Comparison of ENCODE assay signal across 1 cellular context in the genomic region with DNA sequence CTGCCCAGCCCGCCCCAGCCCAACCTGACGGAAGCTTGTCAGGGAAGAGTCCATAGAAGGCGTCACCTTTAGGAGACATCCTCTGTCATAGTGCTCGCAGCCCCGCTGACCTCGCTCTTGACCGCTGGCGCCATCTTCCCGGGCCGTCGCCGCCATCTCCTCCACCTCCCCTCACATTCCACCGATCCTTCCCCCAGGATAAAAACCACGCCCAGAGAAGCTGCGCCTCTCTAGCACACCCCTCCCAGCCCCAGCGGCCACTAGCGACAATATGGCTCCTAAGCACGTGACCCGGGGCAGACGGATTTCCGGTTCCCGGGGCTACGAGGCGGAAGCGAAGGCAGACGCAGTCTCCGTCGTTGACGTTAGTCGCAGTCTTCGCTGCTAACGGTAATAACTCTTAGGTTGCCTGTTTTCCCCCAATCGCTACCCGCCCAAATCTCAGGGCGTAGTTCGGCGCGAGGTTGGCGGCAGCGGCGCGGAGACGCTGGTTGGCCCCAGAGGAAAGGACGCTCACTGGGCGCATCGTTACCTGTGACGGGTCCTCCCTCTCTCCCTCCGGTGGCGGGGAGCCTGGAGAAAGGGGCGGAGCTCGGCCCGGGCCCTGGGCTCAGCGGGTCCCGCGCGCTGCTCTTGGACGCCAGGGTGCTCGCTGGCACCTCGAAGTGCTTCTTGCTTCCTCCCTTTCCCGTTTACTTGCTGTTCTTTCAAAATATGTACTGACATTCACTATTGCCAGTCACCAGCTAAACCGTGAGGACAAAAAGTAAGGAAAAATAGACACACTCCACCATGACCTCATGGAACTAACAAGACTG.
TF ChIP-seq lines count a peak whose summit lies in the region.

A gene (minus strand): TSS at position 273 of the 818 bp plus-strand sequence. CDS start 117 bp downstream, at position 156.
A gene with protein sequence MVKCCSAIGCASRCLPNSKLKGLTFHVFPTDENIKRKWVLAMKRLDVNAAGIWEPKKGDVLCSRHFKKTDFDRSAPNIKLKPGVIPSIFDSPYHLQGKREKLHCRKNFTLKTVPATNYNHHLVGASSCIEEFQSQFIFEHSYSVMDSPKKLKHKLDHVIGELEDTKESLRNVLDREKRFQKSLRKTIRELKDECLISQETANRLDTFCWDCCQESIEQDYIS (plus strand): TSS at position 343 of the 818 bp plus-strand sequence. CDS start 980 bp downstream, outside the sequence.

TF ChIP-seq in K562, 482 proteins besides CTCF, POLR2A, EP300 and RAD21 (continued from another document and continues in another):
- TF ChIP-seq, protein P1, sequence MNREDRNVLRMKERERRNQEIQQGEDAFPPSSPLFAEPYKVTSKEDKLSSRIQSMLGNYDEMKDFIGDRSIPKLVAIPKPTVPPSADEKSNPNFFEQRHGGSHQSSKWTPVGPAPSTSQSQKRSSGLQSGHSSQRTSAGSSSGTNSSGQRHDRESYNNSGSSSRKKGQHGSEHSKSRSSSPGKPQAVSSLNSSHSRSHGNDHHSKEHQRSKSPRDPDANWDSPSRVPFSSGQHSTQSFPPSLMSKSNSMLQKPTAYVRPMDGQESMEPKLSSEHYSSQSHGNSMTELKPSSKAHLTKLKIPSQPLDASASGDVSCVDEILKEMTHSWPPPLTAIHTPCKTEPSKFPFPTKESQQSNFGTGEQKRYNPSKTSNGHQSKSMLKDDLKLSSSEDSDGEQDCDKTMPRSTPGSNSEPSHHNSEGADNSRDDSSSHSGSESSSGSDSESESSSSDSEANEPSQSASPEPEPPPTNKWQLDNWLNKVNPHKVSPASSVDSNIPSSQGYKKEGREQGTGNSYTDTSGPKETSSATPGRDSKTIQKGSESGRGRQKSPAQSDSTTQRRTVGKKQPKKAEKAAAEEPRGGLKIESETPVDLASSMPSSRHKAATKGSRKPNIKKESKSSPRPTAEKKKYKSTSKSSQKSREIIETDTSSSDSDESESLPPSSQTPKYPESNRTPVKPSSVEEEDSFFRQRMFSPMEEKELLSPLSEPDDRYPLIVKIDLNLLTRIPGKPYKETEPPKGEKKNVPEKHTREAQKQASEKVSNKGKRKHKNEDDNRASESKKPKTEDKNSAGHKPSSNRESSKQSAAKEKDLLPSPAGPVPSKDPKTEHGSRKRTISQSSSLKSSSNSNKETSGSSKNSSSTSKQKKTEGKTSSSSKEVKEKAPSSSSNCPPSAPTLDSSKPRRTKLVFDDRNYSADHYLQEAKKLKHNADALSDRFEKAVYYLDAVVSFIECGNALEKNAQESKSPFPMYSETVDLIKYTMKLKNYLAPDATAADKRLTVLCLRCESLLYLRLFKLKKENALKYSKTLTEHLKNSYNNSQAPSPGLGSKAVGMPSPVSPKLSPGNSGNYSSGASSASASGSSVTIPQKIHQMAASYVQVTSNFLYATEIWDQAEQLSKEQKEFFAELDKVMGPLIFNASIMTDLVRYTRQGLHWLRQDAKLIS (CRISPR knock-in tag; IDR thresholded peaks at IDR 0.05) = peak; percentile 30; the same call in 1 of the 2 replicates
- TF ChIP-seq ZC3H4 (CRISPR knock-in tag; IDR thresholded peaks at IDR 0.05; ENCODE audit: borderline replicate concordance) = no peak
- no peak for TF ChIP-seq ZNF311 (CRISPR knock-in tag; IDR thresholded peaks at IDR 0.05)
- peak; percentile 97 for TF ChIP-seq RBFOX2 (IDR thresholded peaks at IDR 0.05; ENCODE audit: low read depth, low read length)
- TF ChIP-seq SPI1 (IDR thresholded peaks at IDR 0.05; ENCODE audit: borderline replicate concordance, low read depth, low read length) = no peak
- no peak for TF ChIP-seq RBM15 (IDR thresholded peaks at IDR 0.05; ENCODE audit: insufficient read depth, low read length)
- TF ChIP-seq CHD4 (IDR thresholded peaks at IDR 0.05; ENCODE audit: insufficient read depth, insufficient replicate concordance, low read depth, low read length, poor library complexity, severe bottlenecking) = no peak
- no peak for TF ChIP-seq GATA2 (CRISPR knock-in tag; IDR thresholded peaks at IDR 0.05)
- no peak for TF ChIP-seq ZNF507 (tag; conservative IDR thresholded peaks at IDR 0.05)
- peak; percentile 44; the same call in 1 of the 2 replicates for TF ChIP-seq GTF2E2 (tag; IDR thresholded peaks at IDR 0.05)
- TF ChIP-seq, protein P2, sequence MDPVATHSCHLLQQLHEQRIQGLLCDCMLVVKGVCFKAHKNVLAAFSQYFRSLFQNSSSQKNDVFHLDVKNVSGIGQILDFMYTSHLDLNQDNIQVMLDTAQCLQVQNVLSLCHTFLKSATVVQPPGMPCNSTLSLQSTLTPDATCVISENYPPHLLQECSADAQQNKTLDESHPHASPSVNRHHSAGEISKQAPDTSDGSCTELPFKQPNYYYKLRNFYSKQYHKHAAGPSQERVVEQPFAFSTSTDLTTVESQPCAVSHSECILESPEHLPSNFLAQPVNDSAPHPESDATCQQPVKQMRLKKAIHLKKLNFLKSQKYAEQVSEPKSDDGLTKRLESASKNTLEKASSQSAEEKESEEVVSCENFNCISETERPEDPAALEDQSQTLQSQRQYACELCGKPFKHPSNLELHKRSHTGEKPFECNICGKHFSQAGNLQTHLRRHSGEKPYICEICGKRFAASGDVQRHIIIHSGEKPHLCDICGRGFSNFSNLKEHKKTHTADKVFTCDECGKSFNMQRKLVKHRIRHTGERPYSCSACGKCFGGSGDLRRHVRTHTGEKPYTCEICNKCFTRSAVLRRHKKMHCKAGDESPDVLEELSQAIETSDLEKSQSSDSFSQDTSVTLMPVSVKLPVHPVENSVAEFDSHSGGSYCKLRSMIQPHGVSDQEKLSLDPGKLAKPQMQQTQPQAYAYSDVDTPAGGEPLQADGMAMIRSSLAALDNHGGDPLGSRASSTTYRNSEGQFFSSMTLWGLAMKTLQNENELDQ (CRISPR knock-in tag; IDR thresholded peaks at IDR 0.05; ENCODE audit: borderline replicate concordance) = no peak
- TF ChIP-seq NR2F6 (CRISPR knock-in tag; IDR thresholded peaks at IDR 0.05) = no peak
- TF ChIP-seq, protein P3, sequence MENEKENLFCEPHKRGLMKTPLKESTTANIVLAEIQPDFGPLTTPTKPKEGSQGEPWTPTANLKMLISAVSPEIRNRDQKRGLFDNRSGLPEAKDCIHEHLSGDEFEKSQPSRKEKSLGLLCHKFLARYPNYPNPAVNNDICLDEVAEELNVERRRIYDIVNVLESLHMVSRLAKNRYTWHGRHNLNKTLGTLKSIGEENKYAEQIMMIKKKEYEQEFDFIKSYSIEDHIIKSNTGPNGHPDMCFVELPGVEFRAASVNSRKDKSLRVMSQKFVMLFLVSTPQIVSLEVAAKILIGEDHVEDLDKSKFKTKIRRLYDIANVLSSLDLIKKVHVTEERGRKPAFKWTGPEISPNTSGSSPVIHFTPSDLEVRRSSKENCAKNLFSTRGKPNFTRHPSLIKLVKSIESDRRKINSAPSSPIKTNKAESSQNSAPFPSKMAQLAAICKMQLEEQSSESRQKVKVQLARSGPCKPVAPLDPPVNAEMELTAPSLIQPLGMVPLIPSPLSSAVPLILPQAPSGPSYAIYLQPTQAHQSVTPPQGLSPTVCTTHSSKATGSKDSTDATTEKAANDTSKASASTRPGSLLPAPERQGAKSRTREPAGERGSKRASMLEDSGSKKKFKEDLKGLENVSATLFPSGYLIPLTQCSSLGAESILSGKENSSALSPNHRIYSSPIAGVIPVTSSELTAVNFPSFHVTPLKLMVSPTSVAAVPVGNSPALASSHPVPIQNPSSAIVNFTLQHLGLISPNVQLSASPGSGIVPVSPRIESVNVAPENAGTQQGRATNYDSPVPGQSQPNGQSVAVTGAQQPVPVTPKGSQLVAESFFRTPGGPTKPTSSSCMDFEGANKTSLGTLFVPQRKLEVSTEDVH (IDR thresholded peaks at IDR 0.05; ENCODE audit: low read depth, partially characterized antibody) = peak; percentile 91
- no peak for TF ChIP-seq NR3C1 (CRISPR knock-in tag; IDR thresholded peaks at IDR 0.05)
- no peak for TF ChIP-seq EGR1 (conservative IDR thresholded peaks at IDR 0.05)
- TF ChIP-seq IFI16 (CRISPR knock-in tag; IDR thresholded peaks at IDR 0.05) = no peak
- TF ChIP-seq CEBPG (CRISPR knock-in tag; IDR thresholded peaks at IDR 0.05) = no peak
- no peak for TF ChIP-seq CEBPG (tag; conservative IDR thresholded peaks at IDR 0.05 in 1 of 2, IDR thresholded peaks at IDR 0.05 in 1 of 2)
- no peak for TF ChIP-seq PPARD (CRISPR knock-in tag; IDR thresholded peaks at IDR 0.05)
- TF ChIP-seq, protein P4, sequence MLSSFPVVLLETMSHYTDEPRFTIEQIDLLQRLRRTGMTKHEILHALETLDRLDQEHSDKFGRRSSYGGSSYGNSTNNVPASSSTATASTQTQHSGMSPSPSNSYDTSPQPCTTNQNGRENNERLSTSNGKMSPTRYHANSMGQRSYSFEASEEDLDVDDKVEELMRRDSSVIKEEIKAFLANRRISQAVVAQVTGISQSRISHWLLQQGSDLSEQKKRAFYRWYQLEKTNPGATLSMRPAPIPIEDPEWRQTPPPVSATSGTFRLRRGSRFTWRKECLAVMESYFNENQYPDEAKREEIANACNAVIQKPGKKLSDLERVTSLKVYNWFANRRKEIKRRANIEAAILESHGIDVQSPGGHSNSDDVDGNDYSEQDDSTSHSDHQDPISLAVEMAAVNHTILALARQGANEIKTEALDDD (IDR thresholded peaks at IDR 0.05) = no peak
- no peak for TF ChIP-seq MCM7 (IDR thresholded peaks at IDR 0.05)
- TF ChIP-seq FOXA3 (CRISPR knock-in tag; conservative IDR thresholded peaks at IDR 0.05 in 1 of 2, IDR thresholded peaks at IDR 0.05 in 1 of 2) = no peak
- TF ChIP-seq, protein P5, sequence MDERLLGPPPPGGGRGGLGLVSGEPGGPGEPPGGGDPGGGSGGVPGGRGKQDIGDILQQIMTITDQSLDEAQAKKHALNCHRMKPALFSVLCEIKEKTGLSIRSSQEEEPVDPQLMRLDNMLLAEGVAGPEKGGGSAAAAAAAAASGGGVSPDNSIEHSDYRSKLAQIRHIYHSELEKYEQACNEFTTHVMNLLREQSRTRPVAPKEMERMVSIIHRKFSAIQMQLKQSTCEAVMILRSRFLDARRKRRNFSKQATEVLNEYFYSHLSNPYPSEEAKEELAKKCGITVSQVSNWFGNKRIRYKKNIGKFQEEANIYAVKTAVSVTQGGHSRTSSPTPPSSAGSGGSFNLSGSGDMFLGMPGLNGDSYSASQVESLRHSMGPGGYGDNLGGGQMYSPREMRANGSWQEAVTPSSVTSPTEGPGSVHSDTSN (CRISPR knock-in tag; IDR thresholded peaks at IDR 0.05; ENCODE audit: low read depth) = no peak
- TF ChIP-seq, protein P5 (tag; conservative IDR thresholded peaks at IDR 0.05; ENCODE audit: low read depth) = peak; percentile 25; the same call in 1 of the 2 replicates
- no peak for TF ChIP-seq ZNF134 (CRISPR knock-in tag; conservative IDR thresholded peaks at IDR 0.05)
- no peak for TF ChIP-seq POLR2AphosphoS2 (IDR thresholded peaks at IDR 0.05; ENCODE audit: low read length)
- no peak for TF ChIP-seq ZNF830 (CRISPR knock-in tag; IDR thresholded peaks at IDR 0.05)
- TF ChIP-seq, protein P6, sequence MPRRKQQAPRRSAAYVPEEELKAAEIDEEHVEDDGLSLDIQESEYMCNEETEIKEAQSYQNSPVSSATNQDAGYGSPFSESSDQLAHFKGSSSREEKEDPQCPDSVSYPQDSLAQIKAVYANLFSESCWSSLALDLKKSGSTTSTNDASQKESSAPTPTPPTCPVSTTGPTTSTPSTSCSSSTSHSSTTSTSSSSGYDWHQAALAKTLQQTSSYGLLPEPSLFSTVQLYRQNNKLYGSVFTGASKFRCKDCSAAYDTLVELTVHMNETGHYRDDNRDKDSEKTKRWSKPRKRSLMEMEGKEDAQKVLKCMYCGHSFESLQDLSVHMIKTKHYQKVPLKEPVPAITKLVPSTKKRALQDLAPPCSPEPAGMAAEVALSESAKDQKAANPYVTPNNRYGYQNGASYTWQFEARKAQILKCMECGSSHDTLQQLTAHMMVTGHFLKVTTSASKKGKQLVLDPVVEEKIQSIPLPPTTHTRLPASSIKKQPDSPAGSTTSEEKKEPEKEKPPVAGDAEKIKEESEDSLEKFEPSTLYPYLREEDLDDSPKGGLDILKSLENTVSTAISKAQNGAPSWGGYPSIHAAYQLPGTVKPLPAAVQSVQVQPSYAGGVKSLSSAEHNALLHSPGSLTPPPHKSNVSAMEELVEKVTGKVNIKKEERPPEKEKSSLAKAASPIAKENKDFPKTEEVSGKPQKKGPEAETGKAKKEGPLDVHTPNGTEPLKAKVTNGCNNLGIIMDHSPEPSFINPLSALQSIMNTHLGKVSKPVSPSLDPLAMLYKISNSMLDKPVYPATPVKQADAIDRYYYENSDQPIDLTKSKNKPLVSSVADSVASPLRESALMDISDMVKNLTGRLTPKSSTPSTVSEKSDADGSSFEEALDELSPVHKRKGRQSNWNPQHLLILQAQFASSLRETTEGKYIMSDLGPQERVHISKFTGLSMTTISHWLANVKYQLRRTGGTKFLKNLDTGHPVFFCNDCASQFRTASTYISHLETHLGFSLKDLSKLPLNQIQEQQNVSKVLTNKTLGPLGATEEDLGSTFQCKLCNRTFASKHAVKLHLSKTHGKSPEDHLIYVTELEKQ (CRISPR knock-in tag; IDR thresholded peaks at IDR 0.05) = no peak
- TF ChIP-seq HDAC1 (IDR thresholded peaks at IDR 0.05) = peak in 1 of 2 experiments; percentile 72; a peak in 2 of 4 replicates
- peak; percentile 39; the same call in 1 of the 2 replicates for TF ChIP-seq MTA1 (IDR thresholded peaks at IDR 0.05; ENCODE audit: borderline replicate concordance)
- TF ChIP-seq JUND (IDR thresholded peaks at IDR 0.05; ENCODE audit: borderline replicate concordance, low read depth, low read length) = no peak; the same call in 1 of the 2 replicates
- peak; percentile 58; the same call in 2 of the 3 replicates for TF ChIP-seq JUND (tag; IDR thresholded peaks at IDR 0.05; ENCODE audit: borderline replicate concordance, low read depth, low read length)
- TF ChIP-seq ZNF124 (CRISPR knock-in tag; IDR thresholded peaks at IDR 0.05) = no peak
- TF ChIP-seq HNRNPLL (IDR thresholded peaks at IDR 0.05; ENCODE audit: low read depth, low read length, poor library complexity, severe bottlenecking) = peak; percentile 100
- TF ChIP-seq, protein P7, sequence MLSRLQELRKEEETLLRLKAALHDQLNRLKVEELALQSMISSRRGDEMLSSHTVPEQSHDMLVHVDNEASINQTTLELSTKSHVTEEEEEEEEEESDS (CRISPR knock-in tag; IDR thresholded peaks at IDR 0.05) = no peak
- TF ChIP-seq, protein P8, sequence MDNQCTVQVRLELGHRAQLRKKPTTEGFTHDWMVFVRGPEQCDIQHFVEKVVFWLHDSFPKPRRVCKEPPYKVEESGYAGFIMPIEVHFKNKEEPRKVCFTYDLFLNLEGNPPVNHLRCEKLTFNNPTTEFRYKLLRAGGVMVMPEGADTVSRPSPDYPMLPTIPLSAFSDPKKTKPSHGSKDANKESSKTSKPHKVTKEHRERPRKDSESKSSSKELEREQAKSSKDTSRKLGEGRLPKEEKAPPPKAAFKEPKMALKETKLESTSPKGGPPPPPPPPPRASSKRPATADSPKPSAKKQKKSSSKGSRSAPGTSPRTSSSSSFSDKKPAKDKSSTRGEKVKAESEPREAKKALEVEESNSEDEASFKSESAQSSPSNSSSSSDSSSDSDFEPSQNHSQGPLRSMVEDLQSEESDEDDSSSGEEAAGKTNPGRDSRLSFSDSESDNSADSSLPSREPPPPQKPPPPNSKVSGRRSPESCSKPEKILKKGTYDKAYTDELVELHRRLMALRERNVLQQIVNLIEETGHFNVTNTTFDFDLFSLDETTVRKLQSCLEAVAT (IDR thresholded peaks at IDR 0.05) = peak in 1 of 2 experiments; percentile 81; a peak in 2 of 4 replicates
